ENCODE assay signal across 8 cellular contexts in genomic region chr1:226063362-226064167, GRCh38. TPM values are rescaled to one million over a fixed set of nuclear protein-coding genes. Genes with fewer than 3 reads are reported as not detected.
DNase-seq lines count a peak whose midpoint lies in the region; ATAC-seq and TF ChIP-seq lines count a peak whose summit lies in the region.

No MANE protein-coding gene starts in this region.

- H3K4me3 ChIP-seq in OCI-LY7 (ENCODE audit: low read depth, low read length, poor library complexity, severe bottlenecking) (peak overlapping the region; percentile 89), gastroesophageal sphincter (peak overlapping the region; percentile 75 to 85), upper lobe of right lung (peak overlapping the region; percentile 77)

- no peak overlapping the region for H2AFZ ChIP-seq in OCI-LY7 (ENCODE audit: low read length)

- no peaks in the 10 kb centered on the region for H3K9me2 ChIP-seq in OCI-LY7 (ENCODE audit: insufficient read depth, low read length)

- peaks cover 59% of the 10 kb centered on the region for H3K79me2 ChIP-seq in OCI-LY7 (ENCODE audit: insufficient read depth, low read depth, low read length)

- peak; percentile 36 to 40 for DNase-seq in NOMO-1 (lab: John Stamatoyannopoulos, UW; ENCODE audit: unreplicated experiment in 2 of 2)
- DNase-seq in NOMO-1 treated with dmso at 0.1 percent for 144 hours (lab: John Stamatoyannopoulos, UW; ENCODE audit: unreplicated experiment): no peak
- DNase-seq in OCI-LY7 (ENCODE audit: low spot score): peak; percentile 83
- DNase-seq in activated gamma-delta T cell treated with anti-CD3 and anti-CD28 coated beads, Interleukin-2, amount 50 U/mL, for 16 hours (ENCODE audit: low read depth): peak; percentile 18
- peak in 51 of 56 donors; percentile 5 to 68 (median 34) for DNase-seq in nucleus accumbens (lab: John Stamatoyannopoulos, UW)
- DNase-seq in upper lobe of right lung: peak; percentile 72

- H3K27me3 ChIP-seq in gastroesophageal sphincter: no peaks in the 10 kb centered on the region
- no peaks in the 10 kb centered on the region for H3K27me3 ChIP-seq in upper lobe of right lung

- H3K9me3 ChIP-seq in OCI-LY7 (ENCODE audit: low read length): no peaks in the 10 kb centered on the region
- no peaks in the 10 kb centered on the region for H3K9me3 ChIP-seq in gastroesophageal sphincter
- no peaks in the 10 kb centered on the region for H3K9me3 ChIP-seq in upper lobe of right lung

- TF ChIP-seq CTCF in OCI-LY7 (conservative IDR thresholded peaks at IDR 0.05; ENCODE audit: low read length) (no peak), gastroesophageal sphincter (IDR thresholded peaks at IDR 0.05) (no peak), upper lobe of right lung (IDR thresholded peaks at IDR 0.05) (no peak)

- WGBS in gastroesophageal sphincter (ENCODE audit: low coverage in 1 of 2), 2 donors: 0% methylated on average over 14 to 32 of the region's 37 CpGs

- no peak for TF ChIP-seq EP300 in gastroesophageal sphincter (IDR thresholded peaks at IDR 0.05)

- no peak for TF ChIP-seq POLR2A in gastroesophageal sphincter (IDR thresholded peaks at IDR 0.05)

- CTCF ChIA-PET in OCI-LY7 (lab: Charles Lee; ENCODE audit: unreplicated experiment): interaction anchor here (0.7 kb wide), 1 partner anchor 38 kb away, joined by 4 read pairs; no protein-coding TSS in a partner anchor

- peak; percentile 3 for ATAC-seq in HG02938 (IDR thresholded peaks at IDR 0.05; ENCODE audit: unreplicated experiment)
- no peak for ATAC-seq in gastroesophageal sphincter
- ATAC-seq in upper lobe of right lung: no peak

- POLR2A ChIA-PET in OCI-LY7 (lab: Charles Lee): interaction anchor here (0.7 to 1.5 kb wide), 2 partner anchors 59 to 385 kb away, joined by 3 to 7 read pairs; no protein-coding TSS in a partner anchor

- H4K20me1 ChIP-seq in OCI-LY7 (ENCODE audit: insufficient read depth, low read length): peaks cover 41% of the 10 kb centered on the region

- peaks cover 33% of the 10 kb centered on the region for H3K4me1 ChIP-seq in OCI-LY7 (ENCODE audit: insufficient read depth, low read length, poor library complexity, severe bottlenecking)
- peaks cover 8 to 61% (median 24%) of the 10 kb centered on the region in 3 donors for H3K4me1 ChIP-seq in gastroesophageal sphincter
- peaks cover 42% of the 10 kb centered on the region for H3K4me1 ChIP-seq in upper lobe of right lung

- H3K27ac ChIP-seq in OCI-LY7 (ENCODE audit: low read depth, low read length, poor library complexity, severe bottlenecking) (peak overlapping the region; percentile 92), gastroesophageal sphincter (peak overlapping the region; percentile 97 to 99 (median 98)), upper lobe of right lung (peak overlapping the region; percentile 99)

- peak overlapping the region; percentile 70 for H3K4me2 ChIP-seq in OCI-LY7 (ENCODE audit: low read length)

- BruUV-seq in OCI-LY7 (replicated peaks; lab: Mats Ljungman, UMichigan): no TSS peak

- peaks cover 50% of the 10 kb centered on the region for H3K36me3 ChIP-seq in OCI-LY7 (ENCODE audit: insufficient read depth, low read length)
- peaks cover 0 to 34% of the 10 kb centered on the region in 2 donors for H3K36me3 ChIP-seq in gastroesophageal sphincter
- H3K36me3 ChIP-seq in upper lobe of right lung: peaks cover 33% of the 10 kb centered on the region

- intact Hi-C loops in OCI-LY7 (cut with micrococcal nuclease; ENCODE audit: unreplicated experiment) (loop anchor here (1.0 to 5.0 kb wide), 8 partner anchors 19 to 635 kb away; partner anchors contain the start of genes ACBD3, LBR, PARP1 and SDE2), upper lobe of right lung (cut with DNase I) (loop anchor here (10.0 kb wide), 1 partner anchor 69 kb away; the partner anchor contains the start of gene SDE2)

RNA-seq across cellular contexts. Expression of gene H3-3A, which starts 1.0 kb away (rescaled TPM):
- total RNA-seq in OCI-LY7 (2014; rRNA removed; shearing (Covaris generic)): 365 and 416 TPM in 2 replicates
- total RNA-seq in OCI-LY7 (2022): 661 and 742 TPM in 2 replicates
- total RNA-seq in gastroesophageal sphincter: 100 to 1,000 TPM; 309 to 383 (median 364) TPM
- total RNA-seq in upper lobe of right lung: 435 TPM
